ENCODE assay signal across 1 cellular context in the genomic region with DNA sequence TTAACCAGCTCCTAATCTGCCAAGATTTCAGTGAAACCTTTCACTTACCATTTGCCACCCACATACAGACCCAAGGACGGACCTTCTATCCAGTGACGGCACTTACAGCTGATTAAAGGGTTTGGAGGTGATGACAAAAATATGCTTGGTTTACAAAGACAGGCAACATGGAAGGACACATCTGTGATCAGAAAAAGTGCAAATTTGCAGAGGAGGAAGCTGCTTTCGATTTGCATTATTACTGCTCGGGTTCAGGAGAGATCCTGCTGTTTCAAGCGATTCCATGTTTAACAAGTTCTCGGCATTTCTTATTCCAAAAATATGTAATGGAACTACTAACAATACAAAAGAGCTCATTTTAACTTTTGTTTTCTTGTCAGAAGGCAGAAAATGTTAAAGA.
TF ChIP-seq lines count a peak whose summit lies in the region.

No MANE protein-coding gene starts in this region.

TF ChIP-seq in GM12891, 5 proteins besides CTCF, POLR2A, EP300 and RAD21:
- TF ChIP-seq PAX5 (IDR thresholded peaks at IDR 0.05; ENCODE audit: insufficient read depth, low read length, severe bottlenecking) = no peak
- TF ChIP-seq POU2F2 (IDR thresholded peaks at IDR 0.05; ENCODE audit: low read depth, low read length) = no peak
- no peak for TF ChIP-seq SPI1 (IDR thresholded peaks at IDR 0.05; ENCODE audit: low read depth, low read length)
- no peak for TF ChIP-seq POLR2AphosphoS5 (IDR thresholded peaks at IDR 0.05; ENCODE audit: low read depth, low read length)
- TF ChIP-seq TAF1 (IDR thresholded peaks at IDR 0.05; ENCODE audit: low read depth, low read length) = no peak
